In the genomic region with DNA sequence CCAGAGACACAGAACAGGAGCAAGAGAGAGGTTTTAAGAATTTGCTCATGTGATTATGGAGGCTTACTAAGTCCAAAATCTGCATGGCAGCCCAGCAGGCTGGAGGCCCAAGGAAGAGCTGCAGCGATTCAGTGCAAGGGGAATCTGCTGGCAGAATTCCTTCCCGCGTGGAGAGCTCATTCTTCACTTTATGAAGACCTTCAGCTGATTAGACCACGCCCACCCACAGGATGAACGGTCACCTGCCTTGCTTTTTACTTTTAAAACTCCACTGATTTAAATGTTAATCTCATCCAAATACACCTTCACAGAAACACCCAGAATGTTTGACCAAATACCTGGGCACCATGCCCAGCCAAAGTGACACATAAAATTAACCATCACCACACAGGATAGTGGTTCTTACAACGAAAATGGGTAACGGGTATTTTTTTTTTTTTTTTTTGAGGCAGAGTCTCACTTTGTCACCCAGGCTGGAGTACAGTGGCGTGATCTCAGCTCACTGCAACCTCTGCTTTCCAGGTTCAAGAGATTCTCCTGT, we compare ENCODE assay signal across 1 cellular context.
TF ChIP-seq lines count a peak whose summit lies in the region.

No MANE protein-coding gene starts in this region.

TF ChIP-seq in K562, 482 proteins besides CTCF, POLR2A, EP300 and RAD21:
- TF ChIP-seq ZSCAN32 (CRISPR knock-in tag; IDR thresholded peaks at IDR 0.05), result no peak
- peak; percentile 89 for TF ChIP-seq ZNF134 (CRISPR knock-in tag; conservative IDR thresholded peaks at IDR 0.05)
- TF ChIP-seq GABPA (tag; conservative IDR thresholded peaks at IDR 0.05; ENCODE audit: low read depth), result no peak
